21 cellular contexts compared by ENCODE assay signal in the genomic region with DNA sequence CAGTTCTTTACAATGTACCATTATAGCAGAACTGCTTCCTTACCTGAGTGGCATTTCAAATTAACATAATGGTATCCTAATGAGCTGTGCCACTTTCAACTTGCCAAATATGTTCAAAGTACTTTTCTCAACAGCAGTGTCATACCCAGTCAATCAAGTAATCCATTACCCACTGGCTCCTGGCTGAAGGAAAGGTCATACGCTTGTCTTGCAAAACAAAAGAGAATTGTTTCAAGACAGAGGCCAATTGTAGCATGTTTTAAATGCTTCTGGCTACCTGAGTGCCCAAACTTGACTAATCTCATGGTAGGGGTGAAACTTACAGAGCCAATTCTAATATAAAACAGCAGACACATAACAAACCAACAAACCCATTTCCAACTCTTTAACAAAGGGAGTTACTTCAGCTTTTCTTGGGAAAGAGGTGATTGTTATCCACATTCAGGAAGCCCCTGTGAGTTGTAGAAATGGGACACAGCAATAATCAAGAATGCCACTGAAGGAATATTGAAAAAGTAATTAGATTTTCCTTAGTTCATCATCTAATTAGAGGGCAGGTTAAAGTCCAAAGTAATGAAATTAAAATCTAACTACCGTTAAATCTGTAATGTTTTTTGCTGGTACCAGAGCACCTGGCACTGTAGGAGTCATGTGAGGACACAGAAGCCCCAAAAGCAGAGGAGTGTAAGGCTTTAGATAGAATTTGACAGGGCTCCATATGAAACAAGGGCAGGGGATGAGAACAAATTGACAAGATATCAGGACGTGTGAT.
"Had no signal": no experiment of that assay in that cellular context is flagged by ENCODE, and none has a peak within 500 bp of the region (broad histone marks: within the 10 kb centered on the region; RNA-seq: fewer than 3 reads in every experiment).

No MANE protein-coding gene starts in this region.

- H3K9me3 ChIP-seq: colonic mucosa, gastrocnemius medialis, prostate gland, right atrium auricular region, sigmoid colon, transverse colon, upper lobe of right lung, uterus had no signal

- H3K4me1 ChIP-seq: colonic mucosa, gastrocnemius medialis, left lung, prostate gland, right atrium auricular region, sigmoid colon, transverse colon, upper lobe of right lung, uterus had no signal

- H3K4me3 ChIP-seq: colonic mucosa, gastrocnemius medialis, hepatocyte, left lung, neural progenitor cell, prostate gland, right atrium auricular region, sigmoid colon, transverse colon, upper lobe of right lung, uterus had no signal

- H3K27me3 ChIP-seq: colonic mucosa, gastrocnemius medialis, hepatocyte, left lung, neural progenitor cell, right atrium auricular region, sigmoid colon, transverse colon, upper lobe of right lung, uterus had no signal

- ATAC-seq: esophagus mucosa; gastrocnemius medialis; left cardiac atrium; left lung; naive thymus-derived CD4-positive, alpha-beta T cell; stimulated activated naive B cell treated with anti-CD40 and anti-IgM and Interleukin-4, amounts not matched to agents 10 μg/mL and 1 μg/mL and 100 μg/mL, for 72 hours; upper lobe of right lung had no signal

- DNase-seq: colonic mucosa; effector CD8-positive, alpha-beta T cell; endodermal cell; foreskin fibroblast; gastrocnemius medialis; head of caudate nucleus; left cardiac atrium; left lung; mesendoderm; midbrain; naive thymus-derived CD4-positive, alpha-beta T cell; sigmoid colon; stimulated activated naive B cell treated with anti-CD40 and anti-IgM and Interleukin-4, amounts not matched to agents 10 μg/mL and 1 μg/mL and 100 μg/mL, for 72 hours; transverse colon; upper lobe of right lung; uterus had no signal

- H3K36me3 ChIP-seq: colonic mucosa, gastrocnemius medialis, left lung, neural progenitor cell, prostate gland, right atrium auricular region, sigmoid colon, transverse colon, upper lobe of right lung, uterus had no signal
